Comparison of ENCODE assay signal across 1 cellular context in the genomic region with DNA sequence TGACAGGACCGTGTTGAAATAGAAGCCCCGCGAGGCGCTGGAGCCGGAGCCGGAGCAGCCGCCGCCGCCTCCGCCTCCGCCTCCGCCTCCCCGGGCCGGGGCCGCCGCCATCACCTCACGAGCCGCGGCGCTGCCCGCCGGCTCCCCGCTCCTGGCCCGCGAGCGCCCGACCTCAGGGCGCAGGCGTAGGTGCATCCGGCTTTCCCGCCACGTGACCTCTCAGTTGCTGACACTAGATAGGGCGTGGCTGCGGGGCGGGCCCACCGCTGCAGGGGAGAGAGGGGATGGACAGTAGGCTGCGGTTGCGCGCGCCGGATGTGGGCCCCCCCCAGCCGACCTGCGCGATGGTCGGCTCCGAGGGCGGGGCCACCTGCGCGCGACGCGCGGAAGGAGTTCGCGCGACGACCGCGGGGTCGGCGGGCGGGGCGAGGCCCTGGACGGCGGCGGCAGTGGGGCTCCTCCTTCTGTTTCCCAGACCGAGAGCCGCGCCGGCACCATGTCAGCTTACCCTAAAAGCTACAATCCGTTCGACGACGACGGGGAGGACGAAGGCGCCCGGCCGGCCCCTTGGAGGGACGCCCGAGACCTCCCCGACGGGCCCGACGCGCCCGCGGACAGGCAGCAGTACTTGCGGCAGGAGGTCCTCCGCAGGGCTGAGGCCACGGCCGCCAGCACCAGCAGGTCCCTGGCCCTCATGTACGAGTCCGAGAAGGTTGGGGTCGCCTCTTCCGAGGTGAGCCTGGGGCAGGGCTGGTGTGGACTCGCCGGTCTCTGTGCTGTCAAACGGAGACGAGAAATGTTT.
TF ChIP-seq lines count a peak whose summit lies in the region.

A gene (minus strand): TSS at position 197 of the 802 bp plus-strand sequence. CDS start 86 bp downstream, at position 111.
A gene (plus strand): TSS at position 393 of the 802 bp plus-strand sequence. CDS start 104 bp downstream, at position 497.

TF ChIP-seq in HepG2, 621 proteins besides CTCF, POLR2A, EP300 and RAD21 (continued from another document):
- TF ChIP-seq, protein P1, sequence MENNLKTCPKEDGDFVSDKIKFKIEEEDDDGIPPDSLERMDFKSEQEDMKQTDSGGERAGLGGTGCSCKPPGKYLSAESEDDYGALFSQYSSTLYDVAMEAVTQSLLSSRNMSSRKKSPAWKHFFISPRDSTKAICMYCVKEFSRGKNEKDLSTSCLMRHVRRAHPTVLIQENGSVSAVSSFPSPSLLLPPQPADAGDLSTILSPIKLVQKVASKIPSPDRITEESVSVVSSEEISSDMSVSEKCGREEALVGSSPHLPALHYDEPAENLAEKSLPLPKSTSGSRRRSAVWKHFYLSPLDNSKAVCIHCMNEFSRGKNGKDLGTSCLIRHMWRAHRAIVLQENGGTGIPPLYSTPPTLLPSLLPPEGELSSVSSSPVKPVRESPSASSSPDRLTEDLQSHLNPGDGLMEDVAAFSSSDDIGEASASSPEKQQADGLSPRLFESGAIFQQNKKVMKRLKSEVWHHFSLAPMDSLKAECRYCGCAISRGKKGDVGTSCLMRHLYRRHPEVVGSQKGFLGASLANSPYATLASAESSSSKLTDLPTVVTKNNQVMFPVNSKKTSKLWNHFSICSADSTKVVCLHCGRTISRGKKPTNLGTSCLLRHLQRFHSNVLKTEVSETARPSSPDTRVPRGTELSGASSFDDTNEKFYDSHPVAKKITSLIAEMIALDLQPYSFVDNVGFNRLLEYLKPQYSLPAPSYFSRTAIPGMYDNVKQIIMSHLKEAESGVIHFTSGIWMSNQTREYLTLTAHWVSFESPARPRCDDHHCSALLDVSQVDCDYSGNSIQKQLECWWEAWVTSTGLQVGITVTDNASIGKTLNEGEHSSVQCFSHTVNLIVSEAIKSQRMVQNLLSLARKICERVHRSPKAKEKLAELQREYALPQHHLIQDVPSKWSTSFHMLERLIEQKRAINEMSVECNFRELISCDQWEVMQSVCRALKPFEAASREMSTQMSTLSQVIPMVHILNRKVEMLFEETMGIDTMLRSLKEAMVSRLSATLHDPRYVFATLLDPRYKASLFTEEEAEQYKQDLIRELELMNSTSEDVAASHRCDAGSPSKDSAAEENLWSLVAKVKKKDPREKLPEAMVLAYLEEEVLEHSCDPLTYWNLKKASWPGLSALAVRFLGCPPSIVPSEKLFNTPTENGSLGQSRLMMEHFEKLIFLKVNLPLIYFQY (CRISPR knock-in tag; IDR thresholded peaks at IDR 0.05; ENCODE audit: borderline replicate concordance) = no peak
- TF ChIP-seq HNRNPK (IDR thresholded peaks at IDR 0.05; ENCODE audit: low read depth, low read length, poor library complexity, severe bottlenecking) (peak; percentile 9), RFXANK (CRISPR knock-in tag; IDR thresholded peaks at IDR 0.05) (peak; percentile 28; the same call in 1 of the 2 replicates), ZMYM4 (CRISPR knock-in tag; IDR thresholded peaks at IDR 0.05) (peak; percentile 90; the same call in 1 of the 2 replicates), ETV6 (CRISPR knock-in tag; conservative IDR thresholded peaks at IDR 0.05) (peak; percentile 50; the same call in 1 of the 2 replicates), CBFB (CRISPR knock-in tag; IDR thresholded peaks at IDR 0.05) (peak; percentile 98), ZNF205 (CRISPR knock-in tag; IDR thresholded peaks at IDR 0.05) (peak; percentile 39; the same call in 1 of the 2 replicates), ZNF10 (CRISPR knock-in tag; IDR thresholded peaks at IDR 0.05; ENCODE audit: borderline replicate concordance, low read depth) (no peak), SRY (CRISPR knock-in tag; IDR thresholded peaks at IDR 0.05) (peak; percentile 93), GABPA (IDR thresholded peaks at IDR 0.05; ENCODE audit: low read depth, low read length) (peak; percentile 51; the same call in 1 of the 2 replicates), GABPA (CRISPR knock-in tag; IDR thresholded peaks at IDR 0.05; ENCODE audit: low read depth) (peak; percentile 49), REXO4 (CRISPR knock-in tag; IDR thresholded peaks at IDR 0.05; ENCODE audit: borderline replicate concordance) (no peak), POLR2AphosphoS2 (IDR thresholded peaks at IDR 0.05; ENCODE audit: low read depth, low read length) (no peak), ASH2L (IDR thresholded peaks at IDR 0.05; ENCODE audit: insufficient read length, low read depth, low read length) (peak; percentile 67), ZNF790 (CRISPR knock-in tag; IDR thresholded peaks at IDR 0.05; ENCODE audit: borderline replicate concordance) (peak; percentile 39; the same call in 1 of the 2 replicates), BRCA1 (CRISPR knock-in tag; IDR thresholded peaks at IDR 0.05) (no peak), PHF5A (CRISPR knock-in tag; IDR thresholded peaks at IDR 0.05; ENCODE audit: low read depth, unreplicated experiment) (peak; percentile 36), FOXC1 (CRISPR knock-in tag; IDR thresholded peaks at IDR 0.05; ENCODE audit: borderline replicate concordance) (no peak; the same call in 1 of the 2 replicates), JDP2 (CRISPR knock-in tag; IDR thresholded peaks at IDR 0.05; ENCODE audit: borderline replicate concordance) (no peak), ZNF557 (CRISPR knock-in tag; IDR thresholded peaks at IDR 0.05) (no peak), ESRRA (CRISPR knock-in tag; IDR thresholded peaks at IDR 0.05; ENCODE audit: low read depth) (no peak; the same call in 1 of the 2 replicates), GTF2F1 (IDR thresholded peaks at IDR 0.05; ENCODE audit: low read length) (no peak), ZNF709 (CRISPR knock-in tag; IDR thresholded peaks at IDR 0.05) (peak; percentile 68; the same call in 1 of the 2 replicates), HNRNPLL (IDR thresholded peaks at IDR 0.05; ENCODE audit: low read depth, low read length, poor library complexity, severe bottlenecking) (peak; percentile 59)
- TF ChIP-seq, protein P2, sequence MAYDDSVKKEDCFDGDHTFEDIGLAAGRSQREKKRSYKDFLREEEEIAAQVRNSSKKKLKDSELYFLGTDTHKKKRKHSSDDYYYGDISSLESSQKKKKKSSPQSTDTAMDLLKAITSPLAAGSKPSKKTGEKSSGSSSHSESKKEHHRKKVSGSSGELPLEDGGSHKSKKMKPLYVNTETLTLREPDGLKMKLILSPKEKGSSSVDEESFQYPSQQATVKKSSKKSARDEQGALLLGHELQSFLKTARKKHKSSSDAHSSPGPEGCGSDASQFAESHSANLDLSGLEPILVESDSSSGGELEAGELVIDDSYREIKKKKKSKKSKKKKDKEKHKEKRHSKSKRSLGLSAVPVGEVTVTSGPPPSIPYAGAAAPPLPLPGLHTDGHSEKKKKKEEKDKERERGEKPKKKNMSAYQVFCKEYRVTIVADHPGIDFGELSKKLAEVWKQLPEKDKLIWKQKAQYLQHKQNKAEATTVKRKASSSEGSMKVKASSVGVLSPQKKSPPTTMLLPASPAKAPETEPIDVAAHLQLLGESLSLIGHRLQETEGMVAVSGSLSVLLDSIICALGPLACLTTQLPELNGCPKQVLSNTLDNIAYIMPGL (CRISPR knock-in tag; IDR thresholded peaks at IDR 0.05; ENCODE audit: borderline replicate concordance in 1 of 2, low read depth in 1 of 2) = peak; percentile 64 to 87; a peak in 3 of 4 replicates
- TF ChIP-seq, protein P3, sequence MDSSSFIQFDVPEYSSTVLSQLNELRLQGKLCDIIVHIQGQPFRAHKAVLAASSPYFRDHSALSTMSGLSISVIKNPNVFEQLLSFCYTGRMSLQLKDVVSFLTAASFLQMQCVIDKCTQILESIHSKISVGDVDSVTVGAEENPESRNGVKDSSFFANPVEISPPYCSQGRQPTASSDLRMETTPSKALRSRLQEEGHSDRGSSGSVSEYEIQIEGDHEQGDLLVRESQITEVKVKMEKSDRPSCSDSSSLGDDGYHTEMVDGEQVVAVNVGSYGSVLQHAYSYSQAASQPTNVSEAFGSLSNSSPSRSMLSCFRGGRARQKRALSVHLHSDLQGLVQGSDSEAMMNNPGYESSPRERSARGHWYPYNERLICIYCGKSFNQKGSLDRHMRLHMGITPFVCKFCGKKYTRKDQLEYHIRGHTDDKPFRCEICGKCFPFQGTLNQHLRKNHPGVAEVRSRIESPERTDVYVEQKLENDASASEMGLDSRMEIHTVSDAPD (CRISPR knock-in tag; IDR thresholded peaks at IDR 0.05) = no peak
- TF ChIP-seq, protein P4, sequence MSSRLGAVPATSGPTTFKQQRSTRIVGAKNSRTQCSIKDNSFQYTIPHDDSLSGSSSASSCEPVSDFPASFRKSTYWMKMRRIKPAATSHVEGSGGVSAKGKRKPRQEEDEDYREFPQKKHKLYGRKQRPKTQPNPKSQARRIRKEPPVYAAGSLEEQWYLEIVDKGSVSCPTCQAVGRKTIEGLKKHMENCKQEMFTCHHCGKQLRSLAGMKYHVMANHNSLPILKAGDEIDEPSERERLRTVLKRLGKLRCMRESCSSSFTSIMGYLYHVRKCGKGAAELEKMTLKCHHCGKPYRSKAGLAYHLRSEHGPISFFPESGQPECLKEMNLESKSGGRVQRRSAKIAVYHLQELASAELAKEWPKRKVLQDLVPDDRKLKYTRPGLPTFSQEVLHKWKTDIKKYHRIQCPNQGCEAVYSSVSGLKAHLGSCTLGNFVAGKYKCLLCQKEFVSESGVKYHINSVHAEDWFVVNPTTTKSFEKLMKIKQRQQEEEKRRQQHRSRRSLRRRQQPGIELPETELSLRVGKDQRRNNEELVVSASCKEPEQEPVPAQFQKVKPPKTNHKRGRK (CRISPR knock-in tag; IDR thresholded peaks at IDR 0.05) = no peak
- TF ChIP-seq, protein P5, sequence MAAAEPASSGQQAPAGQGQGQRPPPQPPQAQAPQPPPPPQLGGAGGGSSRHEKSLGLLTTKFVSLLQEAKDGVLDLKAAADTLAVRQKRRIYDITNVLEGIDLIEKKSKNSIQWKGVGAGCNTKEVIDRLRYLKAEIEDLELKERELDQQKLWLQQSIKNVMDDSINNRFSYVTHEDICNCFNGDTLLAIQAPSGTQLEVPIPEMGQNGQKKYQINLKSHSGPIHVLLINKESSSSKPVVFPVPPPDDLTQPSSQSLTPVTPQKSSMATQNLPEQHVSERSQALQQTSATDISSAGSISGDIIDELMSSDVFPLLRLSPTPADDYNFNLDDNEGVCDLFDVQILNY (CRISPR knock-in tag; conservative IDR thresholded peaks at IDR 0.05) = peak; percentile 78
- TF ChIP-seq, protein P6, sequence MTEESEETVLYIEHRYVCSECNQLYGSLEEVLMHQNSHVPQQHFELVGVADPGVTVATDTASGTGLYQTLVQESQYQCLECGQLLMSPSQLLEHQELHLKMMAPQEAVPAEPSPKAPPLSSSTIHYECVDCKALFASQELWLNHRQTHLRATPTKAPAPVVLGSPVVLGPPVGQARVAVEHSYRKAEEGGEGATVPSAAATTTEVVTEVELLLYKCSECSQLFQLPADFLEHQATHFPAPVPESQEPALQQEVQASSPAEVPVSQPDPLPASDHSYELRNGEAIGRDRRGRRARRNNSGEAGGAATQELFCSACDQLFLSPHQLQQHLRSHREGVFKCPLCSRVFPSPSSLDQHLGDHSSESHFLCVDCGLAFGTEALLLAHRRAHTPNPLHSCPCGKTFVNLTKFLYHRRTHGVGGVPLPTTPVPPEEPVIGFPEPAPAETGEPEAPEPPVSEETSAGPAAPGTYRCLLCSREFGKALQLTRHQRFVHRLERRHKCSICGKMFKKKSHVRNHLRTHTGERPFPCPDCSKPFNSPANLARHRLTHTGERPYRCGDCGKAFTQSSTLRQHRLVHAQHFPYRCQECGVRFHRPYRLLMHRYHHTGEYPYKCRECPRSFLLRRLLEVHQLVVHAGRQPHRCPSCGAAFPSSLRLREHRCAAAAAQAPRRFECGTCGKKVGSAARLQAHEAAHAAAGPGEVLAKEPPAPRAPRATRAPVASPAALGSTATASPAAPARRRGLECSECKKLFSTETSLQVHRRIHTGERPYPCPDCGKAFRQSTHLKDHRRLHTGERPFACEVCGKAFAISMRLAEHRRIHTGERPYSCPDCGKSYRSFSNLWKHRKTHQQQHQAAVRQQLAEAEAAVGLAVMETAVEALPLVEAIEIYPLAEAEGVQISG (CRISPR knock-in tag; IDR thresholded peaks at IDR 0.05) = peak; percentile 61; the same call in 1 of the 2 replicates
- TF ChIP-seq, protein P7, sequence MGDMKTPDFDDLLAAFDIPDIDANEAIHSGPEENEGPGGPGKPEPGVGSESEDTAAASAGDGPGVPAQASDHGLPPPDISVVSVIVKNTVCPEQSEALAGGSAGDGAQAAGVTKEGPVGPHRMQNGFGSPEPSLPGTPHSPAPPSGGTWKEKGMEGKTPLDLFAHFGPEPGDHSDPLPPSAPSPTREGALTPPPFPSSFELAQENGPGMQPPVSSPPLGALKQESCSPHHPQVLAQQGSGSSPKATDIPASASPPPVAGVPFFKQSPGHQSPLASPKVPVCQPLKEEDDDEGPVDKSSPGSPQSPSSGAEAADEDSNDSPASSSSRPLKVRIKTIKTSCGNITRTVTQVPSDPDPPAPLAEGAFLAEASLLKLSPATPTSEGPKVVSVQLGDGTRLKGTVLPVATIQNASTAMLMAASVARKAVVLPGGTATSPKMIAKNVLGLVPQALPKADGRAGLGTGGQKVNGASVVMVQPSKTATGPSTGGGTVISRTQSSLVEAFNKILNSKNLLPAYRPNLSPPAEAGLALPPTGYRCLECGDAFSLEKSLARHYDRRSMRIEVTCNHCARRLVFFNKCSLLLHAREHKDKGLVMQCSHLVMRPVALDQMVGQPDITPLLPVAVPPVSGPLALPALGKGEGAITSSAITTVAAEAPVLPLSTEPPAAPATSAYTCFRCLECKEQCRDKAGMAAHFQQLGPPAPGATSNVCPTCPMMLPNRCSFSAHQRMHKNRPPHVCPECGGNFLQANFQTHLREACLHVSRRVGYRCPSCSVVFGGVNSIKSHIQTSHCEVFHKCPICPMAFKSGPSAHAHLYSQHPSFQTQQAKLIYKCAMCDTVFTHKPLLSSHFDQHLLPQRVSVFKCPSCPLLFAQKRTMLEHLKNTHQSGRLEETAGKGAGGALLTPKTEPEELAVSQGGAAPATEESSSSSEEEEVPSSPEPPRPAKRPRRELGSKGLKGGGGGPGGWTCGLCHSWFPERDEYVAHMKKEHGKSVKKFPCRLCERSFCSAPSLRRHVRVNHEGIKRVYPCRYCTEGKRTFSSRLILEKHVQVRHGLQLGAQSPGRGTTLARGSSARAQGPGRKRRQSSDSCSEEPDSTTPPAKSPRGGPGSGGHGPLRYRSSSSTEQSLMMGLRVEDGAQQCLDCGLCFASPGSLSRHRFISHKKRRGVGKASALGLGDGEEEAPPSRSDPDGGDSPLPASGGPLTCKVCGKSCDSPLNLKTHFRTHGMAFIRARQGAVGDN (CRISPR knock-in tag; IDR thresholded peaks at IDR 0.05) = peak; percentile 89
- TF ChIP-seq, protein P8, sequence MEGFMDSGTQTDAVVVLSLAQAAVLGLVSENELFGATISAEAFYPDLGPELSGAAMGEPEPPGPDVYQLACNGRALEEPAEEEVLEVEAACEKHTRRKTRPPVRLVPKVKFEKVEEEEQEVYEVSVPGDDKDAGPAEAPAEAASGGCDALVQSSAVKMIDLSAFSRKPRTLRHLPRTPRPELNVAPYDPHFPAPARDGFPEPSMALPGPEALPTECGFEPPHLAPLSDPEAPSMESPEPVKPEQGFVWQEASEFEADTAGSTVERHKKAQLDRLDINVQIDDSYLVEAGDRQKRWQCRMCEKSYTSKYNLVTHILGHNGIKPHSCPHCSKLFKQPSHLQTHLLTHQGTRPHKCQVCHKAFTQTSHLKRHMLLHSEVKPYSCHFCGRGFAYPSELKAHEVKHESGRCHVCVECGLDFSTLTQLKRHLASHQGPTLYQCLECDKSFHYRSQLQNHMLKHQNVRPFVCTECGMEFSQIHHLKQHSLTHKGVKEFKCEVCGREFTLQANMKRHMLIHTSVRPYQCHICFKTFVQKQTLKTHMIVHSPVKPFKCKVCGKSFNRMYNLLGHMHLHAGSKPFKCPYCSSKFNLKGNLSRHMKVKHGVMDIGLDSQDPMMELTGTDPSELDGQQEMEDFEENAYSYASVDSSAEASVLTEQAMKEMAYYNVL (CRISPR knock-in tag; IDR thresholded peaks at IDR 0.05; ENCODE audit: borderline replicate concordance) = no peak
